13 cellular contexts compared by ENCODE assay signal in genomic region chr16:13767215-13767614, GRCh38.
A peak's percentile ranks its signal among the peaks of the same experiment; 100 is the strongest.
DNase-seq lines count a peak whose midpoint lies in the region; ATAC-seq and TF ChIP-seq lines count a peak whose summit lies in the region.
"Had no signal": no experiment of that assay in that cellular context is flagged by ENCODE, and none has a peak within 500 bp of the region (broad histone marks: within the 10 kb centered on the region; RNA-seq: fewer than 3 reads in every experiment).

No MANE protein-coding gene starts in this region.

- H3F3A ChIP-seq in MM.1S (ENCODE audit: insufficient read depth, low read length) = no peaks in the 10 kb centered on the region

- no peak for TF ChIP-seq EP300 in suprapubic skin (IDR thresholded peaks at IDR 0.05)

- H3K79me2 ChIP-seq in MM.1S (ENCODE audit: low read length) = no peaks in the 10 kb centered on the region

- H3K27ac ChIP-seq in heart right ventricle (no peak overlapping the region), angular gyrus (ENCODE audit: low read depth, low read length) (peak overlapping the region; percentile 5), tibial artery (no peak overlapping the region), suprapubic skin (no peak overlapping the region), MM.1S (ENCODE audit: low read length) (no peak overlapping the region)
- H3K27ac ChIP-seq: cardiac muscle cell, esophagus squamous epithelium, testis had no signal

- H3K4me2 ChIP-seq in MM.1S (ENCODE audit: low read depth, low read length) = no peak overlapping the region

- TF ChIP-seq CTCF in heart right ventricle (IDR thresholded peaks at IDR 0.05) = peak in 5 of 9 donors; percentile 7 to 50 (median 19)
- peak; percentile 31 to 35 for TF ChIP-seq CTCF in tibial artery (IDR thresholded peaks at IDR 0.05)
- peak in 1 of 2 donors; percentile 8 for TF ChIP-seq CTCF in suprapubic skin (IDR thresholded peaks at IDR 0.05)
- no peak for TF ChIP-seq CTCF in MM.1S (IDR thresholded peaks at IDR 0.05; ENCODE audit: low read length)

- no peak overlapping the region for H2AFZ ChIP-seq in MM.1S (ENCODE audit: low read length)

- H3K9me3 ChIP-seq in heart right ventricle (no peaks in the 10 kb centered on the region), tibial artery (no peaks in the 10 kb centered on the region), suprapubic skin (no peaks in the 10 kb centered on the region), MM.1S (replicated peaks; ENCODE audit: insufficient read depth, low read length) (no peaks in the 10 kb centered on the region)
- H3K9me3 ChIP-seq: esophagus squamous epithelium, testis had no signal

- no peak for TF ChIP-seq POLR2A in suprapubic skin (IDR thresholded peaks at IDR 0.05)

- H3K9me2 ChIP-seq in MM.1S (replicated peaks; ENCODE audit: insufficient read depth, low read length) = no peaks in the 10 kb centered on the region

- 58 to 61% methylated on average over 7 of the region's 7 CpGs for WGBS in heart right ventricle, 2 donors
- 53% methylated on average over 7 of the region's 7 CpGs for WGBS in suprapubic skin

- H3K36me3 ChIP-seq in heart right ventricle (no peaks in the 10 kb centered on the region), tibial artery (no peaks in the 10 kb centered on the region), suprapubic skin (no peaks in the 10 kb centered on the region), MM.1S (replicated peaks; ENCODE audit: insufficient read depth, low read length) (no peaks in the 10 kb centered on the region)
- H3K36me3 ChIP-seq: cardiac muscle cell, esophagus squamous epithelium had no signal

- H3K27me3 ChIP-seq in heart right ventricle (peaks cover 0 to 9% (median 0%) of the 10 kb centered on the region in 7 donors), tibial artery (no peaks in the 10 kb centered on the region), suprapubic skin (no peaks in the 10 kb centered on the region), MM.1S (replicated peaks; ENCODE audit: insufficient read depth, low read length) (no peaks in the 10 kb centered on the region)
- H3K27me3 ChIP-seq: cardiac muscle cell, esophagus squamous epithelium, testis had no signal

- ATAC-seq in heart right ventricle (no peak), Right ventricle myocardium superior (ENCODE audit: poor library complexity) (no peak)

- intact Hi-C loops in heart right ventricle (cut with DNase I) = no loop called here
- intact Hi-C loops in Right ventricle myocardium superior (cut with DNase I) = no loop called here
- intact Hi-C loops in tibial artery (cut with DNase I; ENCODE audit: low total_unique reads) = no loop called here

- H3K4me1 ChIP-seq in heart right ventricle = no peaks in the 10 kb centered on the region
- H3K4me1 ChIP-seq in tibial artery = no peaks in the 10 kb centered on the region
- no peaks in the 10 kb centered on the region for H3K4me1 ChIP-seq in suprapubic skin
- H3K4me1 ChIP-seq in MM.1S (ENCODE audit: low read length) = no peaks in the 10 kb centered on the region
- H3K4me1 ChIP-seq: esophagus squamous epithelium, testis had no signal

- no peaks in the 10 kb centered on the region for H4K20me1 ChIP-seq in MM.1S (ENCODE audit: insufficient read depth, low read length)

- H3K4me3 ChIP-seq in heart right ventricle = no peak overlapping the region
- H3K4me3 ChIP-seq in tibial artery = no peak overlapping the region
- H3K4me3 ChIP-seq in suprapubic skin = no peak overlapping the region
- no peak overlapping the region for H3K4me3 ChIP-seq in MM.1S (ENCODE audit: low read length)
- H3K4me3 ChIP-seq: cardiac muscle cell, esophagus squamous epithelium, testis had no signal

- H3K9ac ChIP-seq in MM.1S (ENCODE audit: low read length) = no peak overlapping the region

- DNase-seq in heart right ventricle = no peak
- DNase-seq in Right ventricle myocardium superior = no peak
- peak; percentile 49 for DNase-seq in kidney tubule cell (ENCODE audit: low spot score)
- DNase-seq in tibial artery = no peak
- DNase-seq in suprapubic skin (ENCODE audit: low spot score in 2 of 2) = no peak
- DNase-seq in MM.1S = no peak
- no peak for DNase-seq in cerebellum (ENCODE audit: low spot score)
- DNase-seq: activated T-cell treated with anti-CD3 and anti-CD28 coated beads, Interleukin-2, amount 50 U/mL, for 24 hours; esophagus squamous epithelium; left cardiac atrium; testis had no signal
